In genomic region chr10:89745903-89746302, GRCh38 we compare ENCODE assay signal across 18 cellular contexts.
"Had no signal": no experiment of that assay in that cellular context is flagged by ENCODE, and none has a peak within 500 bp of the region (broad histone marks: within the 10 kb centered on the region; RNA-seq: fewer than 3 reads in every experiment).

No MANE protein-coding gene starts in this region.

- H3K4me3 Mint-ChIP-seq: activated CD4-positive, alpha-beta T cell treated with anti-CD3 and anti-CD28 coated beads, Interleukin-2, amount 10 ng/mL, durations not matched to agents 24 days and 14 days; activated CD8-positive, alpha-beta T cell treated with anti-CD3 and anti-CD28 coated beads, Interleukin-2, amount 10 ng/mL, durations not matched to agents 7 days and 5 days; activated naive CD4-positive, alpha-beta T cell treated with anti-CD3 and anti-CD28 coated beads, Interleukin-2, amount 50 U/mL, for 24 hours; dendritic cell treated with granulocyte-macrophage colony-stimulating factor and Interleukin-4, amounts not matched to agents 40 ng/mL and 50 ng/mL, for 4 days; memory B cell; stimulated activated effector memory CD8-positive, alpha-beta T cell treated with anti-CD3 and anti-CD28 coated beads, Interleukin-12 subunit alpha, Interleukin-12 subunit beta, amount 100 ng/mL, for 72 hours; stimulated activated naive CD8-positive, alpha-beta T cell treated with anti-CD3 and anti-CD28 coated beads, Interleukin-15, amount 100 ng/mL, for 72 hours had no signal

- H3K4me1 Mint-ChIP-seq: activated naive CD4-positive, alpha-beta T cell treated with anti-CD3 and anti-CD28 coated beads, Interleukin-2, amount 50 U/mL, for 24 hours; memory B cell; stimulated activated effector memory CD8-positive, alpha-beta T cell treated with anti-CD3 and anti-CD28 coated beads, Interleukin-12 subunit alpha, Interleukin-12 subunit beta, amount 100 ng/mL, for 72 hours; stimulated activated naive CD8-positive, alpha-beta T cell treated with anti-CD3 and anti-CD28 coated beads, Interleukin-15, amount 100 ng/mL, for 72 hours had no signal

- H3K27me3 ChIP-seq: body of pancreas, foreskin keratinocyte, tibial artery had no signal

- H3K4me3 ChIP-seq: body of pancreas, mucosa of descending colon, tibial artery had no signal

- H3K27ac Mint-ChIP-seq: activated CD4-positive, alpha-beta T cell treated with anti-CD3 and anti-CD28 coated beads, Interleukin-2, amount 10 ng/mL, durations not matched to agents 24 days and 14 days; activated CD8-positive, alpha-beta T cell treated with anti-CD3 and anti-CD28 coated beads, Interleukin-2, amount 10 ng/mL, durations not matched to agents 7 days and 5 days; activated naive CD4-positive, alpha-beta T cell treated with anti-CD3 and anti-CD28 coated beads, Interleukin-2, amount 50 U/mL, for 24 hours; memory B cell; stimulated activated effector memory CD8-positive, alpha-beta T cell treated with anti-CD3 and anti-CD28 coated beads, Interleukin-12 subunit alpha, Interleukin-12 subunit beta, amount 100 ng/mL, for 72 hours; stimulated activated naive CD8-positive, alpha-beta T cell treated with anti-CD3 and anti-CD28 coated beads, Interleukin-15, amount 100 ng/mL, for 72 hours had no signal

- H3K9me3 Mint-ChIP-seq: activated CD4-positive, alpha-beta T cell treated with anti-CD3 and anti-CD28 coated beads, Interleukin-2, amount 10 ng/mL, durations not matched to agents 24 days and 14 days; activated naive CD4-positive, alpha-beta T cell treated with anti-CD3 and anti-CD28 coated beads, Interleukin-2, amount 50 U/mL, for 24 hours; dendritic cell treated with granulocyte-macrophage colony-stimulating factor and Interleukin-4, amounts not matched to agents 40 ng/mL and 50 ng/mL, for 4 days; stimulated activated effector memory CD8-positive, alpha-beta T cell treated with anti-CD3 and anti-CD28 coated beads, Interleukin-12 subunit alpha, Interleukin-12 subunit beta, amount 100 ng/mL, for 72 hours; stimulated activated naive CD8-positive, alpha-beta T cell treated with anti-CD3 and anti-CD28 coated beads, Interleukin-15, amount 100 ng/mL, for 72 hours had no signal

- H3K27ac ChIP-seq: body of pancreas, foreskin keratinocyte, tibial artery had no signal

- H3K27me3 Mint-ChIP-seq: activated CD4-positive, alpha-beta T cell treated with anti-CD3 and anti-CD28 coated beads, Interleukin-2, amount 10 ng/mL, durations not matched to agents 24 days and 14 days; activated naive CD4-positive, alpha-beta T cell treated with anti-CD3 and anti-CD28 coated beads, Interleukin-2, amount 50 U/mL, for 24 hours; dendritic cell treated with granulocyte-macrophage colony-stimulating factor and Interleukin-4, amounts not matched to agents 40 ng/mL and 50 ng/mL, for 4 days; memory B cell; stimulated activated naive CD8-positive, alpha-beta T cell treated with anti-CD3 and anti-CD28 coated beads, Interleukin-15, amount 100 ng/mL, for 72 hours had no signal

- DNase-seq: activated CD4-positive, alpha-beta T cell treated with anti-CD3 and anti-CD28 coated beads, Interleukin-2, amount 10 ng/mL, durations not matched to agents 24 days and 14 days; activated CD8-positive, alpha-beta T cell treated with anti-CD3 and anti-CD28 coated beads, Interleukin-2, amount 10 ng/mL, durations not matched to agents 7 days and 5 days; activated gamma-delta T cell treated with Interleukin-2 at 50 U/mL for 16 hours; anterior cingulate cortex; body of pancreas; effector CD4-positive, alpha-beta T cell; foreskin keratinocyte; mucosa of descending colon; nucleus accumbens; small intestine; stimulated activated CD4-positive, alpha-beta T cell treated with anti-CD3 and anti-CD28 coated beads, Interleukin-2, amount 100 ng/mL, for 24 hours; stimulated activated naive CD8-positive, alpha-beta T cell treated with anti-CD3 and anti-CD28 coated beads, Interleukin-15, amount 100 ng/mL, for 72 hours; T-helper 9 cell; tibial artery had no signal
